ENCODE assay signal across 1 cellular context in genomic region chr9:95516221-95516735, GRCh38.
TF ChIP-seq lines count a peak whose summit lies in the region.

No MANE protein-coding gene starts in this region.

TF ChIP-seq in HepG2, 621 proteins besides CTCF, POLR2A, EP300 and RAD21 (continued from another document):
- TF ChIP-seq GMEB1 (CRISPR knock-in tag; IDR thresholded peaks at IDR 0.05; ENCODE audit: borderline replicate concordance) = no peak
- peak; percentile 70 for TF ChIP-seq ZNF777 (CRISPR knock-in tag; IDR thresholded peaks at IDR 0.05)
- TF ChIP-seq MAFK (conservative IDR thresholded peaks at IDR 0.05 in 1 of 2, IDR thresholded peaks at IDR 0.05 in 1 of 2; ENCODE audit: low read length in 2 of 2) = no peak
- 0 out of 2 replicates have a peak, but pooled peaks have one; percentile 1 for TF ChIP-seq KDM2A (CRISPR knock-in tag; IDR thresholded peaks at IDR 0.05; ENCODE audit: borderline replicate concordance, low read depth)
- 0 out of 2 replicates have a peak, but pooled peaks have one; percentile 29 for TF ChIP-seq ZSCAN31 (CRISPR knock-in tag; IDR thresholded peaks at IDR 0.05; ENCODE audit: low read depth)
- TF ChIP-seq ZNF225 (CRISPR knock-in tag; IDR thresholded peaks at IDR 0.05) = no peak
